Comparison of ENCODE assay signal across 19 cellular contexts in the genomic region with DNA sequence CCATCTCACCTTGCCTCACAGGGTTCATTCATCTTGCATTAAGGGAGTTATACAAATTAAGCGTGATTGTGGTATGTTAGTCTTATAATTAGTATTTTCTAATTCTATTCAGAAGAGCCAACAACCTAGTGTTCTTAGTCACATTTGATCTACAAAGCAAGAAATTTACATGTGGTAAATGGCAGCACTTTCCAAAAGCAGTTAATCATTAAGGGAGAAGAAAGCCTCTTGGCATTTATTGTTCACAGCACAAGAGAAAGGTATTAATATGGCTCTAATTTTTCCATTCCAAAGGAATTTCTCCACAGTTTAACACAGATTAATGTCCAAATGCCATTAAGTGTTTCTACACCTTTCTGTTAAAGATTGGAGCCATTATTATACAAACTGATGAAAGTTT.
DNase-seq lines count a peak whose midpoint lies in the region; ATAC-seq, FAIRE-seq and TF ChIP-seq lines count a peak whose summit lies in the region.
"Had no signal": no experiment of that assay in that cellular context is flagged by ENCODE, and none has a peak within 500 bp of the region (broad histone marks: within the 10 kb centered on the region; RNA-seq: fewer than 3 reads in every experiment).

No MANE protein-coding gene starts in this region.

- DNase-seq in renal cortical epithelial cell (ENCODE audit: low read depth) (peak; percentile 93), OCI-LY7 (ENCODE audit: low spot score) (no peak), urothelium cell line (ENCODE audit: low spot score) (no peak), brain microvascular endothelial cell (no peak)
- DNase-seq: CD4-positive, alpha-beta memory T cell; GF-D8; H9; Karpas-422; MM.1S; NCI-H187 treated with DMSO at 0.1 percent for 48 hours; NCI-H2171; NCI-H446 treated with DMSO at 0.1 percent for 48 hours; NCI-H774 had no signal

- H3K36me3 ChIP-seq in OCI-LY7 (ENCODE audit: insufficient read depth, low read length) (no peaks in the 10 kb centered on the region), brain microvascular endothelial cell (replicated peaks) (no peaks in the 10 kb centered on the region)

- no peak overlapping the region for H3K4me2 ChIP-seq in OCI-LY7 (ENCODE audit: low read length)

- no peaks in the 10 kb centered on the region for H4K20me1 ChIP-seq in OCI-LY7 (ENCODE audit: insufficient read depth, low read length)

- H3K27ac ChIP-seq in OCI-LY7 (ENCODE audit: low read depth, low read length, poor library complexity, severe bottlenecking): no peak overlapping the region
- no peak overlapping the region for H3K27ac ChIP-seq in brain microvascular endothelial cell

- CTCF ChIA-PET in OCI-LY7 (lab: Charles Lee; ENCODE audit: unreplicated experiment): no interaction called here

- no peak for FAIRE-seq in urothelium cell line (lab: Jason Lieb, UNC)

- H3K4me3 ChIP-seq in OCI-LY7 (ENCODE audit: low read depth, low read length, poor library complexity, severe bottlenecking) (no peak overlapping the region), brain microvascular endothelial cell (ENCODE audit: low read depth, low read length) (no peak overlapping the region)

- ATAC-seq in GM18520 (IDR thresholded peaks at IDR 0.05; ENCODE audit: unreplicated experiment): peak; percentile 91
- ATAC-seq in HG02610 (IDR thresholded peaks at IDR 0.05; ENCODE audit: unreplicated experiment): peak; percentile 70
- ATAC-seq: Panc1, Right ventricle myocardium inferior, SK-N-SH treated with all-trans-retinoic acid at 6 μM for 48 hours had no signal

- in situ Hi-C loops in brain microvascular endothelial cell (cut with HindIII; ENCODE audit: low pct_ligation_motif_present, low sequenced_read_pairs): no loop called here

- intact Hi-C loops in OCI-LY7 (cut with micrococcal nuclease; ENCODE audit: unreplicated experiment): no loop called here

- H3K79me2 ChIP-seq in OCI-LY7 (ENCODE audit: insufficient read depth, low read depth, low read length): no peaks in the 10 kb centered on the region

- TF ChIP-seq RAD21 in Ishikawa (IDR thresholded peaks at IDR 0.05; ENCODE audit: low read depth): 0 out of 2 replicates have a peak, but pooled peaks have one; percentile 8

- peak; percentile 43; the same call in 1 of the 2 replicates for TF ChIP-seq EP300 in Ishikawa (IDR thresholded peaks at IDR 0.05; ENCODE audit: borderline replicate concordance)

- H2AFZ ChIP-seq in OCI-LY7 (ENCODE audit: low read length): no peak overlapping the region

- H3K9me3 ChIP-seq in OCI-LY7 (ENCODE audit: low read length): no peaks in the 10 kb centered on the region

- no peaks in the 10 kb centered on the region for H3K27me3 ChIP-seq in brain microvascular endothelial cell (replicated peaks)

- no TSS peak for BruUV-seq in OCI-LY7 (replicated peaks; lab: Mats Ljungman, UMichigan)

- H3K4me1 ChIP-seq in OCI-LY7 (ENCODE audit: insufficient read depth, low read length, poor library complexity, severe bottlenecking): no peaks in the 10 kb centered on the region

- TF ChIP-seq CTCF in OCI-LY7 (conservative IDR thresholded peaks at IDR 0.05; ENCODE audit: low read length): no peak
- TF ChIP-seq CTCF in brain microvascular endothelial cell (IDR thresholded peaks at IDR 0.05; ENCODE audit: low read depth, low read length, missing control alignments): no peak

- POLR2A ChIA-PET in OCI-LY7 (lab: Charles Lee): no interaction called here

- H3K9me2 ChIP-seq in OCI-LY7 (ENCODE audit: insufficient read depth, low read length): no peaks in the 10 kb centered on the region

TF ChIP-seq in Ishikawa, 13 proteins besides CTCF, POLR2A, EP300 and RAD21:
- TF ChIP-seq ZBTB7A (IDR thresholded peaks at IDR 0.05; ENCODE audit: low read depth) (no peak), FOXM1 (IDR thresholded peaks at IDR 0.05; ENCODE audit: borderline replicate concordance, low read depth) (peak; percentile 59; the same call in 1 of the 2 replicates), TAF1 (IDR thresholded peaks at IDR 0.05; ENCODE audit: low read depth) (no peak), NFIC (IDR thresholded peaks at IDR 0.05) (peak; percentile 53; the same call in 1 of the 2 replicates), TCF12 (IDR thresholded peaks at IDR 0.05; ENCODE audit: low read depth) (peak; percentile 23; the same call in 1 of the 2 replicates), TEAD4 (IDR thresholded peaks at IDR 0.05) (peak; percentile 46), CEBPB (IDR thresholded peaks at IDR 0.05) (no peak), YY1 (IDR thresholded peaks at IDR 0.05; ENCODE audit: low read depth) (no peak), EGR1 (IDR thresholded peaks at IDR 0.05) (no peak), CREB1 (IDR thresholded peaks at IDR 0.05; ENCODE audit: low read depth) (no peak)
- TF ChIP-seq, protein P1, sequence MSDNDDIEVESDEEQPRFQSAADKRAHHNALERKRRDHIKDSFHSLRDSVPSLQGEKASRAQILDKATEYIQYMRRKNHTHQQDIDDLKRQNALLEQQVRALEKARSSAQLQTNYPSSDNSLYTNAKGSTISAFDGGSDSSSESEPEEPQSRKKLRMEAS (IDR thresholded peaks at IDR 0.05): no peak
- TF ChIP-seq, protein P2, sequence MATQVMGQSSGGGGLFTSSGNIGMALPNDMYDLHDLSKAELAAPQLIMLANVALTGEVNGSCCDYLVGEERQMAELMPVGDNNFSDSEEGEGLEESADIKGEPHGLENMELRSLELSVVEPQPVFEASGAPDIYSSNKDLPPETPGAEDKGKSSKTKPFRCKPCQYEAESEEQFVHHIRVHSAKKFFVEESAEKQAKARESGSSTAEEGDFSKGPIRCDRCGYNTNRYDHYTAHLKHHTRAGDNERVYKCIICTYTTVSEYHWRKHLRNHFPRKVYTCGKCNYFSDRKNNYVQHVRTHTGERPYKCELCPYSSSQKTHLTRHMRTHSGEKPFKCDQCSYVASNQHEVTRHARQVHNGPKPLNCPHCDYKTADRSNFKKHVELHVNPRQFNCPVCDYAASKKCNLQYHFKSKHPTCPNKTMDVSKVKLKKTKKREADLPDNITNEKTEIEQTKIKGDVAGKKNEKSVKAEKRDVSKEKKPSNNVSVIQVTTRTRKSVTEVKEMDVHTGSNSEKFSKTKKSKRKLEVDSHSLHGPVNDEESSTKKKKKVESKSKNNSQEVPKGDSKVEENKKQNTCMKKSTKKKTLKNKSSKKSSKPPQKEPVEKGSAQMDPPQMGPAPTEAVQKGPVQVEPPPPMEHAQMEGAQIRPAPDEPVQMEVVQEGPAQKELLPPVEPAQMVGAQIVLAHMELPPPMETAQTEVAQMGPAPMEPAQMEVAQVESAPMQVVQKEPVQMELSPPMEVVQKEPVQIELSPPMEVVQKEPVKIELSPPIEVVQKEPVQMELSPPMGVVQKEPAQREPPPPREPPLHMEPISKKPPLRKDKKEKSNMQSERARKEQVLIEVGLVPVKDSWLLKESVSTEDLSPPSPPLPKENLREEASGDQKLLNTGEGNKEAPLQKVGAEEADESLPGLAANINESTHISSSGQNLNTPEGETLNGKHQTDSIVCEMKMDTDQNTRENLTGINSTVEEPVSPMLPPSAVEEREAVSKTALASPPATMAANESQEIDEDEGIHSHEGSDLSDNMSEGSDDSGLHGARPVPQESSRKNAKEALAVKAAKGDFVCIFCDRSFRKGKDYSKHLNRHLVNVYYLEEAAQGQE (IDR thresholded peaks at IDR 0.05; ENCODE audit: low read depth): no peak
- TF ChIP-seq, protein P3, sequence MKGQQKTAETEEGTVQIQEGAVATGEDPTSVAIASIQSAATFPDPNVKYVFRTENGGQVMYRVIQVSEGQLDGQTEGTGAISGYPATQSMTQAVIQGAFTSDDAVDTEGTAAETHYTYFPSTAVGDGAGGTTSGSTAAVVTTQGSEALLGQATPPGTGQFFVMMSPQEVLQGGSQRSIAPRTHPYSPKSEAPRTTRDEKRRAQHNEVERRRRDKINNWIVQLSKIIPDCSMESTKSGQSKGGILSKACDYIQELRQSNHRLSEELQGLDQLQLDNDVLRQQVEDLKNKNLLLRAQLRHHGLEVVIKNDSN (IDR thresholded peaks at IDR 0.05): no peak
TF ChIP-seq in Ishikawa: peak in this region for 4.
